Comparison of ENCODE assay signal across 33 cellular contexts in the genomic region with DNA sequence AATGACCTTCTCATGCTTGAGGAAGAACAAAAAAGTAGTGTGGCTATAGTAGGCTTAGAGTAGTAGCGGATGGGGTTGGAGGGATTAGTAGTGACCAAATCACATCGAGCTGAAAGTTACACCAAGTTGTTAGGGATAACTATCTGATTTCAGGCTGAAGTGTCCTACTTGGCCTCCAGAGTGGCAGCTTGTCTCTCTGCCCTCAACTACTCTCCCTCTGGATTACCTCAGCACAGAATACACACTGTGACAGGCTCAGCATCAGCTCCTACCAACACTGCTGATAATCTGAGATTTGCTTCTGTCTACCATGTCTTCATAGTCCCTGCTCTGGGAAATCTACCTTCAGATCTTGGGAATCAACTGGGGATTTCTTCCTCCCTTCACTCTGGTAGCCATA.
"Had no signal": no experiment of that assay in that cellular context is flagged by ENCODE, and none has a peak within 500 bp of the region (broad histone marks: within the 10 kb centered on the region; RNA-seq: fewer than 3 reads in every experiment).

No MANE protein-coding gene starts in this region.

- H3K4me3 ChIP-seq: cardiac muscle cell, MG63, Peyer's patch, SJSA1 had no signal

- H3K27ac Mint-ChIP-seq: activated CD4-positive, alpha-beta T cell treated with anti-CD3 and anti-CD28 coated beads, Interleukin-2, amount 10 ng/mL, durations not matched to agents 24 days and 14 days; activated CD8-positive, alpha-beta T cell treated with anti-CD3 and anti-CD28 coated beads, Interleukin-2, amount 10 ng/mL, durations not matched to agents 7 days and 5 days; activated naive CD4-positive, alpha-beta T cell treated with anti-CD3 and anti-CD28 coated beads for 36 hours; activated naive CD8-positive, alpha-beta T cell; activated naive CD8-positive, alpha-beta T cell treated with anti-CD3 and anti-CD28 coated beads, Interleukin-2, amount 50 U/mL, for 24 hours; activated T-helper 1 cell treated with anti-CD3 and anti-CD28 coated beads, Interleukin-12 subunit alpha, Interleukin-12 subunit beta, Interleukin-2, Interleukin-4 antibody, amounts not matched to agents 30 ng/mL and 10 ng/mL and 1 ng/mL, durations not matched to agents 14 hours and 24 hours and 36 hours; T-helper 1 cell treated with Interleukin-12 subunit alpha and Interleukin-12 subunit beta and Interleukin-4 antibody, amounts not matched to agents 30 μg/mL and 1 μg/mL, for 36 hours; T-helper 2 cell treated with Interferon-gamma antibody and Interleukin-4, amounts not matched to agents 5 μg/mL and 100 μg/mL, for 36 hours had no signal

- H3K27me3 ChIP-seq: brain microvascular endothelial cell, cardiac muscle cell, MG63, Peyer's patch, SJSA1 had no signal

- H3K36me3 Mint-ChIP-seq: activated naive CD8-positive, alpha-beta T cell had no signal

- H3K4me1 Mint-ChIP-seq: activated CD4-positive, alpha-beta T cell treated with anti-CD3 and anti-CD28 coated beads, Interleukin-2, amount 10 ng/mL, durations not matched to agents 24 days and 14 days; activated naive CD8-positive, alpha-beta T cell treated with anti-CD3 and anti-CD28 coated beads, Interleukin-2, amount 50 U/mL, for 24 hours; central memory CD8-positive, alpha-beta T cell had no signal

- DNase-seq: activated CD4-positive, alpha-beta T cell treated with anti-CD3 and anti-CD28 coated beads, Interleukin-2, amount 10 ng/mL, durations not matched to agents 24 days and 14 days; activated CD4-positive, alpha-beta T cell treated with anti-CD3 and anti-CD28 coated beads, Interleukin-2, amount 50 U/mL, for 4 hours; activated CD8-positive, alpha-beta T cell treated with anti-CD3 and anti-CD28 coated beads, Interleukin-2, amount 10 ng/mL, durations not matched to agents 7 days and 5 days; activated gamma-delta T cell treated with Interleukin-2 at 50 U/mL for 16 hours; activated naive CD4-positive, alpha-beta T cell treated with anti-CD3 and anti-CD28 coated beads for 36 hours; activated naive CD8-positive, alpha-beta T cell treated with anti-CD3 and anti-CD28 coated beads, Interleukin-2, amount 50 U/mL, for 24 hours; activated T-cell treated with anti-CD3 and anti-CD28 coated beads for 4 hours; activated T-cell treated with anti-CD3 and anti-CD28 coated beads, Interleukin-2, amount 50 U/mL, for 4 hours; anterior cingulate cortex; brain microvascular endothelial cell; Kasumi-1; KG1; MG63; NCI-H1048; NCI-H1105 treated with DMSO at 0.1 percent for 48 hours; NCI-H1436; NCI-H1694; NCI-H1930; NCI-H2081 treated with DMSO at 0.1 percent for 48 hours; NCI-H345; NCI-H524 treated with DMSO at 0.1 percent for 48 hours; Peyer's patch; RPMI8226; SHP77 treated with DMSO at 0.1 percent for 48 hours; SK-N-SH had no signal

- H3K9me3 ChIP-seq: MG63, Peyer's patch, SJSA1 had no signal

- H3K4me3 Mint-ChIP-seq: activated CD4-positive, alpha-beta T cell treated with anti-CD3 and anti-CD28 coated beads, Interleukin-2, amount 10 ng/mL, durations not matched to agents 24 days and 14 days; activated CD8-positive, alpha-beta T cell treated with anti-CD3 and anti-CD28 coated beads, Interleukin-2, amount 10 ng/mL, durations not matched to agents 7 days and 5 days; activated naive CD4-positive, alpha-beta T cell treated with anti-CD3 and anti-CD28 coated beads for 36 hours; activated naive CD8-positive, alpha-beta T cell; activated naive CD8-positive, alpha-beta T cell treated with anti-CD3 and anti-CD28 coated beads, Interleukin-2, amount 50 U/mL, for 24 hours; activated T-cell treated with anti-CD3 and anti-CD28 coated beads, Interleukin-2, amount 50 U/mL, for 4 hours; activated T-helper 1 cell treated with anti-CD3 and anti-CD28 coated beads, Interleukin-12 subunit alpha, Interleukin-12 subunit beta, Interleukin-2, Interleukin-4 antibody, amounts not matched to agents 30 ng/mL and 10 ng/mL and 1 ng/mL, durations not matched to agents 14 hours and 24 hours and 36 hours; central memory CD8-positive, alpha-beta T cell; T-helper 1 cell treated with Interleukin-12 subunit alpha and Interleukin-12 subunit beta and Interleukin-4 antibody, amounts not matched to agents 30 μg/mL and 1 μg/mL, for 36 hours; T-helper 2 cell treated with Interferon-gamma antibody and Interleukin-4, amounts not matched to agents 5 μg/mL and 100 μg/mL, for 36 hours had no signal

- H3K27me3 Mint-ChIP-seq: activated CD4-positive, alpha-beta T cell treated with anti-CD3 and anti-CD28 coated beads, Interleukin-2, amount 10 ng/mL, durations not matched to agents 24 days and 14 days; activated naive CD8-positive, alpha-beta T cell; activated naive CD8-positive, alpha-beta T cell treated with anti-CD3 and anti-CD28 coated beads, Interleukin-2, amount 50 U/mL, for 24 hours; central memory CD8-positive, alpha-beta T cell had no signal

- H3K36me3 ChIP-seq: brain microvascular endothelial cell, cardiac muscle cell, MG63, Peyer's patch, SJSA1 had no signal

- H3K27ac ChIP-seq: brain microvascular endothelial cell, cardiac muscle cell, Peyer's patch, SJSA1 had no signal

- H3K4me1 ChIP-seq: Peyer's patch had no signal

- FAIRE-seq: TTC549 had no signal
